8 cellular contexts compared by ENCODE assay signal in genomic region chr17:68197997-68198930, GRCh38.
DNase-seq lines count a peak whose midpoint lies in the region; ATAC-seq and TF ChIP-seq lines count a peak whose summit lies in the region.

No MANE protein-coding gene starts in this region.

- no peaks in the 10 kb centered on the region for H3K9me3 ChIP-seq in DOHH2 (ENCODE audit: control insufficient read depth, insufficient read depth, low read length)

- H3K4me1 ChIP-seq in DOHH2 (ENCODE audit: control insufficient read depth, low read length) (peaks cover 63% of the 10 kb centered on the region), rectal smooth muscle tissue (ENCODE audit: control insufficient read depth, insufficient read depth, low read length) (peaks cover 10% of the 10 kb centered on the region)

- ATAC-seq in HG02571 (IDR thresholded peaks at IDR 0.05; ENCODE audit: unreplicated experiment) (no peak), GM18519 (IDR thresholded peaks at IDR 0.05; ENCODE audit: low FRiP score, unreplicated experiment) (no peak), GM19395 (IDR thresholded peaks at IDR 0.05; ENCODE audit: unreplicated experiment) (no peak)

- peak overlapping the region; percentile 65 for H3K4me2 ChIP-seq in DOHH2 (ENCODE audit: low read length)

- H3K27ac ChIP-seq in DOHH2 (ENCODE audit: low read depth, low read length) (no peak overlapping the region), rectal smooth muscle tissue (ENCODE audit: low read depth, low read length) (no peak overlapping the region)

- no peaks in the 10 kb centered on the region for H4K20me1 ChIP-seq in DOHH2 (ENCODE audit: control insufficient read depth, insufficient read depth, low read depth, low read length)

- H3K36me3 ChIP-seq in DOHH2 (ENCODE audit: control insufficient read depth, low read length) (no peaks in the 10 kb centered on the region), rectal smooth muscle tissue (ENCODE audit: control insufficient read depth, insufficient read depth, low read length) (no peaks in the 10 kb centered on the region)

- H3K4me3 ChIP-seq in DOHH2 (ENCODE audit: low read length) (peak overlapping the region; percentile 63), rectal smooth muscle tissue (ENCODE audit: low read length) (peak overlapping the region; percentile 48)

- no peaks in the 10 kb centered on the region for H3K79me2 ChIP-seq in DOHH2 (ENCODE audit: control insufficient read depth, low read length)

- no peak for TF ChIP-seq CTCF in DOHH2 (IDR thresholded peaks at IDR 0.05; ENCODE audit: low read depth, low read length, poor library complexity, severe bottlenecking)

- H3F3A ChIP-seq in DOHH2 (ENCODE audit: control insufficient read depth, insufficient read depth), result peaks cover 29% of the 10 kb centered on the region

- H3K27me3 ChIP-seq in DOHH2 (ENCODE audit: control insufficient read depth, low read length), result peaks cover 42% of the 10 kb centered on the region
- peaks cover 32% of the 10 kb centered on the region for H3K27me3 ChIP-seq in rectal smooth muscle tissue (ENCODE audit: control insufficient read depth, insufficient read depth, low read length)

- H3K9me2 ChIP-seq in DOHH2 (replicated peaks; ENCODE audit: control insufficient read depth, low read length), result no peaks in the 10 kb centered on the region

- peak; percentile 62 for DNase-seq in NCI-H510A treated with DMSO at 0.1 percent for 48 hours (lab: John Stamatoyannopoulos, UW)
- DNase-seq in ecto neural progenitor cell (ENCODE audit: low spot score), result peak; percentile 62
- DNase-seq in NCI-H1436 treated with DMSO at 0.1 percent for 48 hours (lab: John Stamatoyannopoulos, UW), result no peak

- no peak overlapping the region for H3K9ac ChIP-seq in rectal smooth muscle tissue (ENCODE audit: low read length)
